Comparison of ENCODE assay signal across 30 cellular contexts in the genomic region with DNA sequence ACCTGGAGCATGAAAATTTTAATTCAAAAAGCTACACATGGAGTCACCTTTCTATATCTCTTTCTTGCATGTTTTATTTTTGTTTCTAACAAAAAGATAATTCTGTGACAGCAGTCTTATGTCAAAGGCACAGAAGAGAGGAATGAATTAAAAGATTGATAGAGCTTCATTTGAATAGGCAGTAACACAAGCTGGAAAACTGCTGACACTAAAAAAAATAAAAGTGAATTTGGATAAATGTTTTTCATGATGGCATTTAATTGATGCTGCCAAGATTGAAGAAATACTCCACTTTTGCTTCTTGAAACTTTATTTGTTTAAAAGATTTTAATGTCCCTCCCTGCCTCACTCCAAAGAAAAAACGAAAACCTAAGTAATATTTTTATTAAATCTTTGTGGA.
"Had no signal": no experiment of that assay in that cellular context is flagged by ENCODE, and none has a peak within 500 bp of the region (broad histone marks: within the 10 kb centered on the region; RNA-seq: fewer than 3 reads in every experiment).

No MANE protein-coding gene starts in this region.

- H3K4me1 ChIP-seq: ascending aorta, breast epithelium, esophagus muscularis mucosa, foreskin keratinocyte, gastrocnemius medialis, heart left ventricle had no signal

- ATAC-seq: activated naive CD4-positive, alpha-beta T cell treated with anti-CD3 and anti-CD28 coated beads, Interleukin-2, amount 50 U/mL, for 72 hours; activated T-cell treated with anti-CD3 and anti-CD28 coated beads, Interleukin-2, amount 50 U/mL, for 72 hours; effector memory CD8-positive, alpha-beta T cell; foreskin keratinocyte; gastrocnemius medialis; heart left ventricle; T-helper 17 cell had no signal

- H3K36me3 ChIP-seq: ascending aorta, breast epithelium, cardiac muscle cell, esophagus muscularis mucosa, gastrocnemius medialis, heart left ventricle had no signal

- H3K9me3 ChIP-seq: ascending aorta, breast epithelium, esophagus muscularis mucosa, gastrocnemius medialis, heart left ventricle had no signal

- H3K27ac ChIP-seq: ascending aorta, breast epithelium, cardiac muscle cell, coronary artery, esophagus muscularis mucosa, foreskin keratinocyte, gastrocnemius medialis, heart left ventricle had no signal

- H3K4me3 ChIP-seq: ascending aorta, breast epithelium, cardiac muscle cell, coronary artery, esophagus muscularis mucosa, gastrocnemius medialis, heart left ventricle had no signal

- H3K27me3 ChIP-seq: ascending aorta, breast epithelium, cardiac muscle cell, esophagus muscularis mucosa, foreskin keratinocyte, gastrocnemius medialis, heart left ventricle had no signal

- DNase-seq: activated CD4-positive, alpha-beta memory T cell treated with anti-CD3 and anti-CD28 coated beads, Interleukin-2, amount 10 ng/mL, durations not matched to agents 7 days and 5 days; activated CD4-positive, alpha-beta T cell treated with anti-CD3 and anti-CD28 coated beads for 1 hour; activated CD4-positive, alpha-beta T cell treated with anti-CD3 and anti-CD28 coated beads for 4 hours; activated CD4-positive, alpha-beta T cell treated with anti-CD3 and anti-CD28 coated beads, Interleukin-2, amount 10 ng/mL, durations not matched to agents 7 days and 5 days; activated CD4-positive, alpha-beta T cell treated with anti-CD3 and anti-CD28 coated beads, Interleukin-2, amount 50 U/mL, for 4 hours; activated CD8-positive, alpha-beta memory T cell treated with anti-CD3 and anti-CD28 coated beads, Interleukin-2, amount 50 U/mL, for 48 hours; activated gamma-delta T cell; activated naive CD4-positive, alpha-beta T cell; activated naive CD4-positive, alpha-beta T cell treated with anti-CD3 and anti-CD28 coated beads, Interleukin-2, amount 10 ng/mL, durations not matched to agents 7 days and 5 days; activated naive CD8-positive, alpha-beta T cell treated with anti-CD3 and anti-CD28 coated beads, Interleukin-2, amount 10 ng/mL, durations not matched to agents 7 days and 5 days; activated T-cell treated with anti-CD3 and anti-CD28 coated beads for 4 hours; activated T-cell treated with anti-CD3 and anti-CD28 coated beads, Interleukin-2, amount 50 U/mL, for 24 hours; activated T-cell treated with anti-CD3 and anti-CD28 coated beads, Interleukin-2, amount 50 U/mL, for 72 hours; central memory CD4-positive, alpha-beta T cell; effector CD4-positive, alpha-beta T cell; effector memory CD8-positive, alpha-beta T cell; erythroblast; foreskin keratinocyte; gastrocnemius medialis; glutamatergic neuron; heart left ventricle; T-helper 1 cell; T-helper 17 cell; T1000 had no signal
